Comparison of ENCODE assay signal across 26 cellular contexts in genomic region chr12:115023279-115023678, GRCh38.
A peak's percentile ranks its signal among the peaks of the same experiment; 100 is the strongest.
DNase-seq lines count a peak whose midpoint lies in the region; ATAC-seq and TF ChIP-seq lines count a peak whose summit lies in the region.
"Had no signal": no experiment of that assay in that cellular context is flagged by ENCODE, and none has a peak within 500 bp of the region (broad histone marks: within the 10 kb centered on the region; RNA-seq: fewer than 3 reads in every experiment).

No MANE protein-coding gene starts in this region.

- H3K27ac ChIP-seq in colonic mucosa (no peak overlapping the region), aorta (ENCODE audit: low read depth in 1 of 2, low read length in 2 of 2) (no peak overlapping the region)
- H3K27ac ChIP-seq: esophagus squamous epithelium, neural progenitor cell had no signal

- no peak overlapping the region for H3K9ac ChIP-seq in colonic mucosa (ENCODE audit: low read depth in 2 of 2, low read length in 2 of 2)
- H3K9ac ChIP-seq: neural progenitor cell had no signal

- no peak for TF ChIP-seq CTCF in colonic mucosa (IDR thresholded peaks at IDR 0.05)
- TF ChIP-seq CTCF in GM10266 (IDR thresholded peaks at IDR 0.05; ENCODE audit: control insufficient read depth, insufficient read depth, low read depth, missing control alignments) = no peak

- peak; percentile 62 for DNase-seq in AG08395 (ENCODE audit: low spot score)
- DNase-seq in GM04504 (ENCODE audit: low read depth) = peak; percentile 55
- DNase-seq in colonic mucosa = peak; percentile 20
- peak; percentile 40 for DNase-seq in left kidney (ENCODE audit: low read depth, low spot score)
- no peak for DNase-seq in GM10266 (ENCODE audit: extremely low spot score)
- DNase-seq in T-helper 2 cell treated with Interferon-gamma antibody and Interleukin-4, amounts not matched to agents 5 μg/mL and 100 μg/mL, for 36 hours (ENCODE audit: low spot score) = no peak
- DNase-seq in aorta = no peak
- no peak for DNase-seq in activated naive CD8-positive, alpha-beta T cell treated with anti-CD3 and anti-CD28 coated beads for 36 hours
- DNase-seq: activated CD4-positive, alpha-beta memory T cell treated with anti-CD3 and anti-CD28 coated beads, Interleukin-2, amount 10 ng/mL, durations not matched to agents 7 days and 5 days; activated T-cell treated with anti-CD3 and anti-CD28 coated beads, Interleukin-2, amount 50 U/mL, for 48 hours; AML-193; COR-L47; esophagus squamous epithelium; hypothalamus; Kasumi-1; kidney; midbrain; NCI-H1105 treated with DMSO at 0.1 percent for 48 hours; NCI-H2171; NCI-H774; OCI-M1; stimulated activated naive CD4-positive, alpha-beta T cell treated with Interleukin-2 at 50 U/mL for 16 hours had no signal

- H3K9me3 ChIP-seq in colonic mucosa (no peaks in the 10 kb centered on the region), aorta (ENCODE audit: control insufficient read depth, low read length) (peaks cover 4% of the 10 kb centered on the region)

- H3K36me3 Mint-ChIP-seq in T-helper 2 cell treated with Interferon-gamma antibody and Interleukin-4, amounts not matched to agents 5 μg/mL and 100 μg/mL, for 36 hours (ENCODE audit: low read depth) = no peaks in the 10 kb centered on the region
- H3K36me3 Mint-ChIP-seq in activated naive CD8-positive, alpha-beta T cell treated with anti-CD3 and anti-CD28 coated beads for 36 hours = no peaks in the 10 kb centered on the region
- H3K36me3 Mint-ChIP-seq: neural progenitor cell had no signal

- no peaks in the 10 kb centered on the region for H3K27me3 ChIP-seq in colonic mucosa
- H3K27me3 ChIP-seq in aorta (ENCODE audit: control insufficient read depth in 1 of 2, insufficient read depth in 2 of 2, low read length in 1 of 2) = no peaks in the 10 kb centered on the region
- H3K27me3 ChIP-seq: breast epithelium, esophagus squamous epithelium, neural progenitor cell had no signal

- H3K4me3 ChIP-seq in colonic mucosa (no peak overlapping the region), aorta (ENCODE audit: low read length in 2 of 2) (no peak overlapping the region)
- H3K4me3 ChIP-seq: breast epithelium, esophagus squamous epithelium, neural progenitor cell had no signal

- no peaks in the 10 kb centered on the region for H3K4me1 Mint-ChIP-seq in T-helper 2 cell treated with Interferon-gamma antibody and Interleukin-4, amounts not matched to agents 5 μg/mL and 100 μg/mL, for 36 hours (ENCODE audit: low read depth)
- no peaks in the 10 kb centered on the region for H3K4me1 Mint-ChIP-seq in activated naive CD8-positive, alpha-beta T cell treated with anti-CD3 and anti-CD28 coated beads for 36 hours
- H3K4me1 Mint-ChIP-seq: activated CD4-positive, alpha-beta memory T cell treated with anti-CD3 and anti-CD28 coated beads, Interleukin-2, amount 10 ng/mL, durations not matched to agents 7 days and 5 days; neural progenitor cell had no signal

- no peaks in the 10 kb centered on the region for H3K36me3 ChIP-seq in colonic mucosa
- no peaks in the 10 kb centered on the region for H3K36me3 ChIP-seq in aorta (ENCODE audit: control insufficient read depth in 1 of 2, insufficient read depth in 2 of 2, low read length in 1 of 2)
- H3K36me3 ChIP-seq: breast epithelium, esophagus squamous epithelium, neural progenitor cell had no signal

- peaks cover 26% of the 10 kb centered on the region for H3K9me3 Mint-ChIP-seq in T-helper 2 cell treated with Interferon-gamma antibody and Interleukin-4, amounts not matched to agents 5 μg/mL and 100 μg/mL, for 36 hours
- H3K9me3 Mint-ChIP-seq in activated naive CD8-positive, alpha-beta T cell treated with anti-CD3 and anti-CD28 coated beads for 36 hours = peaks cover 12% of the 10 kb centered on the region

- no peaks in the 10 kb centered on the region for H3K27me3 Mint-ChIP-seq in T-helper 2 cell treated with Interferon-gamma antibody and Interleukin-4, amounts not matched to agents 5 μg/mL and 100 μg/mL, for 36 hours (ENCODE audit: low read depth)
- no peaks in the 10 kb centered on the region for H3K27me3 Mint-ChIP-seq in activated naive CD8-positive, alpha-beta T cell treated with anti-CD3 and anti-CD28 coated beads for 36 hours
- H3K27me3 Mint-ChIP-seq: activated CD4-positive, alpha-beta memory T cell treated with anti-CD3 and anti-CD28 coated beads, Interleukin-2, amount 10 ng/mL, durations not matched to agents 7 days and 5 days had no signal

- no peak overlapping the region for H3K27ac Mint-ChIP-seq in T-helper 2 cell treated with Interferon-gamma antibody and Interleukin-4, amounts not matched to agents 5 μg/mL and 100 μg/mL, for 36 hours
- H3K27ac Mint-ChIP-seq in activated naive CD8-positive, alpha-beta T cell treated with anti-CD3 and anti-CD28 coated beads for 36 hours = no peak overlapping the region
- H3K27ac Mint-ChIP-seq: activated CD4-positive, alpha-beta memory T cell treated with anti-CD3 and anti-CD28 coated beads, Interleukin-2, amount 10 ng/mL, durations not matched to agents 7 days and 5 days; activated naive CD4-positive, alpha-beta T cell treated with anti-CD3 and anti-CD28 coated beads, Interleukin-2, amount 50 U/mL, for 72 hours; neural progenitor cell; T-helper 1 cell treated with Interleukin-12 subunit alpha and Interleukin-12 subunit beta and Interleukin-4 antibody, amounts not matched to agents 30 μg/mL and 1 μg/mL, for 36 hours had no signal

- H3K4me1 ChIP-seq in colonic mucosa (no peaks in the 10 kb centered on the region), aorta (ENCODE audit: control insufficient read depth in 1 of 2, insufficient read depth in 2 of 2, low read length in 2 of 2) (peaks cover 2 to 3% of the 10 kb centered on the region in 2 donors)
- H3K4me1 ChIP-seq: esophagus squamous epithelium, neural progenitor cell had no signal

- intact Hi-C loops in colonic mucosa (cut with DNase I) = no loop called here
- intact Hi-C loops in aorta (cut with DNase I) = no loop called here

- no peak for ATAC-seq in aorta (ENCODE audit: low FRiP score)
- ATAC-seq: activated naive CD4-positive, alpha-beta T cell treated with anti-CD3 and anti-CD28 coated beads, Interleukin-2, amount 50 U/mL, for 72 hours had no signal

- H3K4me3 Mint-ChIP-seq in T-helper 2 cell treated with Interferon-gamma antibody and Interleukin-4, amounts not matched to agents 5 μg/mL and 100 μg/mL, for 36 hours = no peak overlapping the region
- no peak overlapping the region for H3K4me3 Mint-ChIP-seq in activated naive CD8-positive, alpha-beta T cell treated with anti-CD3 and anti-CD28 coated beads for 36 hours
- H3K4me3 Mint-ChIP-seq: activated CD4-positive, alpha-beta memory T cell treated with anti-CD3 and anti-CD28 coated beads, Interleukin-2, amount 10 ng/mL, durations not matched to agents 7 days and 5 days; neural progenitor cell; T-helper 1 cell treated with Interleukin-12 subunit alpha and Interleukin-12 subunit beta and Interleukin-4 antibody, amounts not matched to agents 30 μg/mL and 1 μg/mL, for 36 hours had no signal

Comparison
In these comparisons a context has a peak if more than half of its experiments do, and no peak if none do; other contexts are left out.
1. DNase-seq: peak in AG08395 (single experiment), GM04504 (single experiment), colonic mucosa (single experiment) and left kidney (single experiment); none in GM10266 (single experiment), T-helper 2 cell treated with Interferon-gamma antibody and Interleukin-4, amounts not matched to agents 5 μg/mL and 100 μg/mL, for 36 hours (single experiment), aorta (0 of 2) and activated naive CD8-positive, alpha-beta T cell treated with anti-CD3 and anti-CD28 coated beads for 36 hours (single experiment).